8 cellular contexts compared by ENCODE assay signal in the genomic region with DNA sequence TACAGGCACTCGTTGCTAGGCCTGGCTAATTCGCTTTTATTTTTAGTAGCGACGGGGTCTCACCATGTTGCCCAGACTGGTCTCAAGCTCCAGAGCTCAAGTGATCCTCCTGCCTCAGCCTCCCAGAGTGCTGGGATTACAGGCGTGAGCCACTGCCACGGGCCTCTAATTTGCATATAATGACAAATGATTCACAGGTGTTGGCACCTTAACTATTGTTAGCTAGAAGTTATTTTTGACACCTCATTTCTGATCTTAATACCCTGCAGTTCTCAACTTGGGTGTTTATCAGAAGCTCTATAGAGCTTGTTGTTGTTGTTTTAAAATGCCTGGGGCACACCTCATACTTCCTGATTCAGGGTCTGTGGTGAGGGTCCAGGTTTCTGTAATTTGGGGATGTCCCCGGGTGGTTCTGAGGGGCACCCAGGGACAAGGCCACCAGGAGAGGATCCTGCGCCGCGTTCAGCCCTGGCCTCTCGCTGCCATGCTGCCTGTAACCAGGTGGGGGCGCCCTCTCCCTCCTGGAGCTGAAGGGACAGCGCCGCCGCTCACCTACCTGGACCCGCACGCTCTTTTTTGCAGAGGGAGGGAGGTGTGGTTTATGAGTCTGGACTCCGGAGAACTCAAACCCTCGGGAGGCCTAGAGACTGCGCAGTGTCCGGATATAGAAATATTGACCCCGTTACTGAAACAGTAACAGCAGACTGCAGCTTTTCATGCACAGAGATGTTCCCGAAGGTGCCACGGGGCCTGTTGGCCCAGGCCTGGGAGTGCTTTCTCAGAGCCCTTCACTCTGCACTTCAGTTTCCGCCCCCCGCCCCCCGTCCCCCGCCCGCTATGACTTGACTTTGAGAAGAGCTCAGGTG. TPM values are rescaled to one million over a fixed set of nuclear protein-coding genes. Genes with fewer than 3 reads are reported as not detected.
A peak's percentile ranks its signal among the peaks of the same experiment; 100 is the strongest.
DNase-seq lines count a peak whose midpoint lies in the region; ATAC-seq, FAIRE-seq and TF ChIP-seq lines count a peak whose summit lies in the region.

No MANE protein-coding gene starts in this region.

- H3K79me2 ChIP-seq in H1 (ENCODE audit: control insufficient read depth in 1 of 2, insufficient read depth in 2 of 2, low read length in 2 of 2): no peaks in the 10 kb centered on the region

- TF ChIP-seq CTCF in AG09319 (IDR thresholded peaks at IDR 0.05; ENCODE audit: low read depth, low read length) (peak; percentile 99), H1 (IDR thresholded peaks at IDR 0.05; ENCODE audit: control extremely low read depth in 1 of 3, insufficient read depth in 1 of 3, low read depth in 1 of 3, low read length in 3 of 3) (peak; percentile 98 to 99 (median 99)), mesothelial cell of epicardium (IDR thresholded peaks at IDR 0.05; ENCODE audit: unreplicated experiment) (peak; percentile 90)

- peaks cover 4% of the 10 kb centered on the region for H3K27me3 Mint-ChIP-seq in mesothelial cell of epicardium (ENCODE audit: low read depth)

- no peak overlapping the region for H4K91ac ChIP-seq in H1 (replicated peaks; ENCODE audit: insufficient read length, low read length)

- peaks cover 1 to 13% (median 5%) of the 10 kb centered on the region in 4 experiments; a peak in 6 of 7 replicates for H3K27me3 ChIP-seq in H1 (replicated peaks in 1 of 4; ENCODE audit: control insufficient read depth in 3 of 4, extremely low read depth in 1 of 4, insufficient read depth in 3 of 4, low read length in 3 of 4)

- TF ChIP-seq POLR2A in H1 (IDR thresholded peaks at IDR 0.05; ENCODE audit: control extremely low read depth in 1 of 2, low read depth in 2 of 2, low read length in 2 of 2): no peak

- H2BK120ac ChIP-seq in H1 (replicated peaks; ENCODE audit: low read depth, low read length): no peak overlapping the region

- H3K9me3 Mint-ChIP-seq in mesothelial cell of epicardium: peaks cover 10% of the 10 kb centered on the region

- no peak overlapping the region for H2BK20ac ChIP-seq in H1 (ENCODE audit: low read length)

- no peak overlapping the region for H2BK5ac ChIP-seq in H1 (ENCODE audit: low read depth, low read length)

- peak overlapping the region; percentile 68 for H3K4me3 Mint-ChIP-seq in mesothelial cell of epicardium

- WGBS in H1 (ENCODE audit: extremely low coverage in 1 of 2, insufficient coverage in 1 of 2, insufficient read length in 1 of 2, insufficient replicate concordance in 2 of 2, low coverage in 1 of 2, low lambda C conversion rate in 2 of 2, missing lambda C conversion rate in 1 of 2), 2 experiments: 16% methylated on average over 27 of the region's 29 CpGs; no CpG with 5 or more reads in 1 of the 2 experiments

- H3K4me2 ChIP-seq in H1 (ENCODE audit: insufficient read depth in 1 of 2, low read depth in 2 of 2, low read length in 2 of 2): peak overlapping the region; percentile 51 to 93

- H4K5ac ChIP-seq in H1 (ENCODE audit: insufficient read length, low read depth, low read length): no peak overlapping the region

- H4K20me1 ChIP-seq in H1 (replicated peaks in 1 of 2; ENCODE audit: control insufficient read depth in 1 of 2, insufficient read depth in 2 of 2, low read length in 2 of 2): no peaks in the 10 kb centered on the region

- H3K9ac ChIP-seq in H1 (replicated peaks in 1 of 4; ENCODE audit: extremely low read depth in 1 of 4, low read depth in 3 of 4, low read length in 3 of 4): no peak overlapping the region

- no peaks in the 10 kb centered on the region for H3K36me3 Mint-ChIP-seq in mesothelial cell of epicardium

- DNase-seq in AG09319 (ENCODE audit: extremely low read depth, low read depth) (no peak), NCI-H774 (lab: John Stamatoyannopoulos, UW) (peak; percentile 79), H1 (ENCODE audit: low read depth in 1 of 2, low spot score in 2 of 2) (peak in 1 of 2 experiments; percentile 99), mesothelial cell of epicardium (ENCODE audit: low spot score in 2 of 2, unreplicated experiment in 2 of 2) (peak; percentile 73 to 92)
- DNase-seq in activated CD8-positive, alpha-beta memory T cell treated with anti-CD3 and anti-CD28 coated beads for 48 hours (ENCODE audit: low read depth in 2 of 3, low spot score in 2 of 3): peak; percentile 55 to 87 (median 85)
- DNase-seq in stimulated activated CD8-positive, alpha-beta memory T cell treated with anti-CD3 and anti-CD28 coated beads, Interleukin-2, amount 100 ng/mL, for 48 hours (ENCODE audit: low read depth in 2 of 2): peak; percentile 71 to 80

- CTCF ChIA-PET in H1 (lab: Charles Lee; ENCODE audit: partially characterized antibody): interaction anchor here (0.6 to 5.1 kb wide), 79 partner anchors 8 to 1462 kb away, joined by 3 to 50 read pairs (median 4); partner anchors contain the start of genes DTL, INTS7 and NEK2

- H3K14ac ChIP-seq in H1 (ENCODE audit: insufficient read length): no peak overlapping the region

- no peak for TF ChIP-seq EP300 in H1 (IDR thresholded peaks at IDR 0.05; ENCODE audit: borderline replicate concordance in 1 of 2, low read depth in 2 of 2, low read length in 2 of 2)

- no peak overlapping the region for H2AK5ac ChIP-seq in H1 (ENCODE audit: low read depth, low read length)

- ATAC-seq in GM19043 (IDR thresholded peaks at IDR 0.05; ENCODE audit: low read depth, unreplicated experiment) (peak; percentile 43), HG03354 (IDR thresholded peaks at IDR 0.05; ENCODE audit: poor library complexity, severe bottlenecking, unreplicated experiment) (peak; percentile 70)

- H3K4me1 Mint-ChIP-seq in mesothelial cell of epicardium: peaks cover 8% of the 10 kb centered on the region

- H2AFZ ChIP-seq in H1 (ENCODE audit: low read length): peak overlapping the region; percentile 98

- POLR2A ChIA-PET in H1 (lab: Charles Lee; ENCODE audit: partially characterized antibody): interaction anchor here (0.7 to 1.4 kb wide), 2 partner anchors 333 to 337 kb away, joined by 3 read pairs; partner anchors contain the start of genes DTL and INTS7

- no peak overlapping the region for H3K4ac ChIP-seq in H1 (replicated peaks; ENCODE audit: insufficient read length, low read depth, low read length)

- H3K9me3 ChIP-seq in H1 (ENCODE audit: insufficient read depth in 2 of 2, low read depth in 1 of 2, low read length in 1 of 2): no peaks in the 10 kb centered on the region

- FAIRE-seq in H1 (lab: Jason Lieb, UNC): no peak

- H3K4me1 ChIP-seq in H1 (replicated peaks in 1 of 4; ENCODE audit: control insufficient read depth in 3 of 4, insufficient read depth in 4 of 4, low read length in 3 of 4): no peaks in the 10 kb centered on the region; a peak in 1 of 7 replicates

- H3K27ac ChIP-seq in H1 (ENCODE audit: low read depth, low read length): no peak overlapping the region

- H3K36me3 ChIP-seq in H1 (ENCODE audit: control insufficient read depth in 2 of 4, insufficient read depth in 4 of 4, low read length in 3 of 4): no peaks in the 10 kb centered on the region

- H3K23ac ChIP-seq in H1 (ENCODE audit: insufficient read length): no peak overlapping the region

- no peak overlapping the region for H3K18ac ChIP-seq in H1 (ENCODE audit: extremely low read depth, low read length)

- peak; percentile 93 to 95 for TF ChIP-seq RAD21 in H1 (IDR thresholded peaks at IDR 0.05 in 1 of 2, conservative IDR thresholded peaks at IDR 0.05 in 1 of 2; ENCODE audit: low read depth in 2 of 2, low read length in 2 of 2)

- no peak overlapping the region for H2BK12ac ChIP-seq in H1 (ENCODE audit: low read depth, low read length)

- H3K4me3 ChIP-seq in H1 (ENCODE audit: extremely low read depth in 1 of 4, insufficient read depth in 2 of 4, low read depth in 3 of 4, low read length in 4 of 4): peak overlapping the region; percentile 28 to 72 (median 61); a peak in 7 of 8 replicates

- H3K56ac ChIP-seq in H1 (replicated peaks; ENCODE audit: insufficient read length, low read depth, low read length): no peak overlapping the region

- peaks cover 4% of the 10 kb centered on the region for H3K23me2 ChIP-seq in H1 (ENCODE audit: low read depth, low read length)

- no peak overlapping the region for H2BK15ac ChIP-seq in H1 (ENCODE audit: low read length)

- no peak overlapping the region for H3K27ac Mint-ChIP-seq in mesothelial cell of epicardium

- H4K8ac ChIP-seq in H1 (ENCODE audit: extremely low read depth, insufficient read depth, low read length): no peak overlapping the region

- H3K79me1 ChIP-seq in H1 (ENCODE audit: low read depth, low read length): no peaks in the 10 kb centered on the region

TF ChIP-seq in H1, 55 proteins besides CTCF, POLR2A, EP300 and RAD21:
- TF ChIP-seq BCL11A (IDR thresholded peaks at IDR 0.05; ENCODE audit: low read depth in 2 of 2, low read length in 2 of 2) (no peak), BACH1 (IDR thresholded peaks at IDR 0.05; ENCODE audit: low read length) (no peak), ASH2L (IDR thresholded peaks at IDR 0.05; ENCODE audit: low read length) (peak; percentile 69), SIN3A (conservative IDR thresholded peaks at IDR 0.05 in 1 of 2, IDR thresholded peaks at IDR 0.05 in 1 of 2; ENCODE audit: low read depth in 1 of 2, low read length in 2 of 2) (0 out of 4 replicates have a peak, but pooled peaks of 1 of the 2 experiments have one; percentile 39), HDAC2 (IDR thresholded peaks at IDR 0.05; ENCODE audit: borderline replicate concordance in 1 of 2, low read depth in 2 of 2, low read length in 2 of 2) (0 out of 4 replicates have a peak, but pooled peaks of 1 of the 2 experiments have one; percentile 33), TAF7 (optimal IDR thresholded peaks at IDR 0.05; ENCODE audit: borderline replicate concordance, low read depth, low read length) (peak; percentile 41), EGR1 (IDR thresholded peaks at IDR 0.05; ENCODE audit: borderline replicate concordance, low read depth, low read length) (peak; percentile 37; the same call in 1 of the 2 replicates)
- TF ChIP-seq, protein P1, sequence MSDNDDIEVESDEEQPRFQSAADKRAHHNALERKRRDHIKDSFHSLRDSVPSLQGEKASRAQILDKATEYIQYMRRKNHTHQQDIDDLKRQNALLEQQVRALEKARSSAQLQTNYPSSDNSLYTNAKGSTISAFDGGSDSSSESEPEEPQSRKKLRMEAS (IDR thresholded peaks at IDR 0.05): peak; percentile 78

RNA-seq across cellular contexts. Expression of gene NEK2, which starts 23.0 kb away (rescaled TPM):
- total RNA-seq in H1 (2021; fragmentation: NEBNext Ultra II Directional; extraction: Animal tissue kit (Norgen Biotek cat#: 25700)): 19.7 and 22.9 TPM in 2 replicates
- polyA plus RNA-seq in H1 (2011; rRNA removed): 6.9 and 8.4 TPM in 2 replicates
- 15.0 TPM for polyA plus RNA-seq in H1 (2011; cell fraction: cytosol; rRNA removed)
- 5.8 TPM for polyA plus RNA-seq in H1 (2011; cell fraction: nucleus; rRNA removed)
- 17.6 to 25.2 TPM (median 19.4 TPM) in 4 replicates for polyA plus RNA-seq in H1 (2012, experiment 1 of 2)
- 1.6 TPM for polyA plus RNA-seq in H1 (2012, experiment 2 of 2)
- 11.2 TPM for polyA plus RNA-seq in H1 (2013, experiment 1 of 2)
- polyA plus RNA-seq in H1 (2013, experiment 2 of 2): 11.3 TPM
- 15.9 and 16.6 TPM in 2 replicates for polyA minus RNA-seq in H1 (2011; rRNA and poly(A)+ RNA removed)
- 15.5 TPM for polyA minus RNA-seq in H1 (2011; cell fraction: cytosol; rRNA and poly(A)+ RNA removed)
- polyA minus RNA-seq in H1 (2011; cell fraction: nucleus; rRNA and poly(A)+ RNA removed): 11.2 TPM
- total RNA-seq in mesothelial cell of epicardium: 7.7 to 9.6 TPM (median 8.5 TPM) in 3 replicates
